In the genomic region with DNA sequence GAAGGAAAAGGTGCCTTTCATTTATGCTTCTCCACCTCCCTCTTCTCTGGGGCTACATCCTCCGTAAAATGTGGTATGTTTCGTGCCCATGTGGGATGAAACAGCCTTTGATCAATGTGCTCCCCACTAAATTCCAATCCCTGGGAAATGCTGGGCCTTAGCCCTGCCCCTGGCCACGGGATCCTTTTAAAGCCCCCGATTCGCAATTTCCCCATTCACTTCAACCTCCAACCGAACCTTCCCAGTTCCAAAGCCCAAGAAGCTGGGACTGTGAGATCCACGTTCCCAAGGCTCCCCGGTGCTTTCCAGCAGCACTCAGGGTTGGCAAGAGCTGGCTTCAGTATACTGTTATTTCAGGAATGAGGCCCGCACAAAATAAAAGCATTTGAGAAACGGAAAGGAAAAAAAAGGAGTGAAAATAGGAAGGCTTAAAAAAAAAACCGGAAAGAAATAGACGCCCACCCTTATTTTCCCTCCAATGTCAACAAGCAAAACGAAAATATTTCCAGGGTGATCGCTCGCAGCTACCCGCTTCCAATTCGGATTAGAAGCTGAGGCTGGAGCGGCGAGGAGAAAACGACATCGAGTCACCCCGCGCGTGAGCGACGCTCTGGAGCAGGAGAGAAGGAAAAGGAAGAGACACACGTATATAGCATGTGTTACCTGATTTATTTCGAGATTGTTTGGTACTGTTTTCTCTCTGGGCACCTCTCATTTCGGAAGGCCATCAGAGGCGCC, we compare ENCODE assay signal across 10 cellular contexts. TPM values are rescaled to one million over a fixed set of nuclear protein-coding genes. Genes with fewer than 3 reads are reported as not detected.
DNase-seq lines count a peak whose midpoint lies in the region; ATAC-seq lines count a peak whose summit lies in the region.
"Had no signal": no experiment of that assay in that cellular context is flagged by ENCODE, and none has a peak within 500 bp of the region (broad histone marks: within the 10 kb centered on the region; RNA-seq: fewer than 3 reads in every experiment).

No MANE protein-coding gene starts in this region.

- peaks cover 5% of the 10 kb centered on the region for H3K4me1 Mint-ChIP-seq in T-helper 2 cell treated with Interferon-gamma antibody and Interleukin-4, amounts not matched to agents 5 μg/mL and 100 μg/mL, for 36 hours (ENCODE audit: low read depth)
- peaks cover 19 to 23% of the 10 kb centered on the region in 2 donors for H3K4me1 Mint-ChIP-seq in stimulated activated naive B cell treated with anti-CD40 and anti-IgM and Interleukin-4, amounts not matched to agents 10 μg/mL and 1 μg/mL and 100 μg/mL, for 72 hours

- H3K27me3 Mint-ChIP-seq in T-helper 2 cell treated with Interferon-gamma antibody and Interleukin-4, amounts not matched to agents 5 μg/mL and 100 μg/mL, for 36 hours (ENCODE audit: low read depth): peaks cover 63% of the 10 kb centered on the region
- H3K27me3 Mint-ChIP-seq in stimulated activated naive B cell treated with anti-CD40 and anti-IgM and Interleukin-4, amounts not matched to agents 10 μg/mL and 1 μg/mL and 100 μg/mL, for 72 hours: peaks cover 72 to 78% of the 10 kb centered on the region in 2 donors

- peak overlapping the region; percentile 39 for H3K27ac Mint-ChIP-seq in T-helper 2 cell treated with Interferon-gamma antibody and Interleukin-4, amounts not matched to agents 5 μg/mL and 100 μg/mL, for 36 hours
- peak overlapping the region; percentile 93 for H3K27ac Mint-ChIP-seq in stimulated activated naive B cell treated with anti-CD40 and anti-IgM and Interleukin-4, amounts not matched to agents 10 μg/mL and 1 μg/mL and 100 μg/mL, for 72 hours

- H3K27me3 ChIP-seq in NT2/D1 (ENCODE audit: insufficient read depth, insufficient read length): peaks cover 88% of the 10 kb centered on the region

- H3K9ac ChIP-seq in NT2/D1 (ENCODE audit: insufficient read length, low read depth): no peak overlapping the region

- H3K36me3 Mint-ChIP-seq in T-helper 2 cell treated with Interferon-gamma antibody and Interleukin-4, amounts not matched to agents 5 μg/mL and 100 μg/mL, for 36 hours (ENCODE audit: low read depth): peaks cover 4% of the 10 kb centered on the region
- H3K36me3 Mint-ChIP-seq in stimulated activated naive B cell treated with anti-CD40 and anti-IgM and Interleukin-4, amounts not matched to agents 10 μg/mL and 1 μg/mL and 100 μg/mL, for 72 hours: peaks cover 10 to 22% of the 10 kb centered on the region in 2 donors

- DNase-seq in T-helper 2 cell treated with Interferon-gamma antibody and Interleukin-4, amounts not matched to agents 5 μg/mL and 100 μg/mL, for 36 hours (ENCODE audit: low spot score): no peak
- DNase-seq in T-helper 2 cell: no peak
- DNase-seq in NT2/D1 (ENCODE audit: low read depth, low spot score): no peak
- peak in 23 of 42 donors; percentile 35 to 72 (median 53) for DNase-seq in head of caudate nucleus
- DNase-seq in stimulated activated naive B cell treated with anti-CD40 and anti-IgM and Interleukin-4, amounts not matched to agents 10 μg/mL and 1 μg/mL and 100 μg/mL, for 72 hours: no peak
- DNase-seq in dermis blood vessel endothelial cell: no peak
- DNase-seq in stimulated activated CD4-positive, alpha-beta T cell treated with anti-CD3 and anti-CD28 coated beads, Interleukin-4, amount 100 ng/mL, for 24 hours: no peak
- no peak for DNase-seq in epidermal melanocyte (ENCODE audit: insufficient read length, low spot score)
- DNase-seq: AML-193 had no signal

- ATAC-seq in stimulated activated naive B cell treated with anti-CD40 and anti-IgM and Interleukin-4, amounts not matched to agents 10 μg/mL and 1 μg/mL and 100 μg/mL, for 72 hours (replicated peaks): no peak

- H3K4me1 ChIP-seq in NT2/D1 (ENCODE audit: insufficient read depth, insufficient read length): peaks cover 3% of the 10 kb centered on the region

- no peak overlapping the region for H3K4me3 Mint-ChIP-seq in T-helper 2 cell treated with Interferon-gamma antibody and Interleukin-4, amounts not matched to agents 5 μg/mL and 100 μg/mL, for 36 hours
- H3K4me3 Mint-ChIP-seq in stimulated activated naive B cell treated with anti-CD40 and anti-IgM and Interleukin-4, amounts not matched to agents 10 μg/mL and 1 μg/mL and 100 μg/mL, for 72 hours: peak overlapping the region in 1 of 2 donors; percentile 75

- intact Hi-C loops in head of caudate nucleus (cut with DNase I): no loop called here

- H3K9me3 Mint-ChIP-seq in T-helper 2 cell treated with Interferon-gamma antibody and Interleukin-4, amounts not matched to agents 5 μg/mL and 100 μg/mL, for 36 hours: peaks cover 6% of the 10 kb centered on the region
- peaks cover 8 to 12% of the 10 kb centered on the region in 2 donors for H3K9me3 Mint-ChIP-seq in stimulated activated naive B cell treated with anti-CD40 and anti-IgM and Interleukin-4, amounts not matched to agents 10 μg/mL and 1 μg/mL and 100 μg/mL, for 72 hours

- no peaks in the 10 kb centered on the region for H3K36me3 ChIP-seq in NT2/D1 (ENCODE audit: insufficient read depth, insufficient read length, low read length)

- no peaks in the 10 kb centered on the region for H3K9me3 ChIP-seq in NT2/D1 (ENCODE audit: insufficient read depth, low read length)

- peak overlapping the region; percentile 34 for H3K4me3 ChIP-seq in NT2/D1 (ENCODE audit: insufficient read length, low read depth)

RNA-seq across cellular contexts. Expression of gene FOXG1, which starts 1.2 kb away (rescaled TPM):
- not detected in 2 replicates for total RNA-seq in dermis blood vessel endothelial cell
- total RNA-seq: myocyte had no signal

Comparison
In these comparisons a context has a peak if more than half of its experiments do, and no peak if none do; other contexts are left out.
1. DNase-seq: peak in head of caudate nucleus (23 of 42); none in T-helper 2 cell treated with Interferon-gamma antibody and Interleukin-4, amounts not matched to agents 5 μg/mL and 100 μg/mL, for 36 hours (single experiment), T-helper 2 cell (0 of 5), NT2/D1 (single experiment), stimulated activated naive B cell treated with anti-CD40 and anti-IgM and Interleukin-4, amounts not matched to agents 10 μg/mL and 1 μg/mL and 100 μg/mL, for 72 hours (single experiment), dermis blood vessel endothelial cell (single experiment), stimulated activated CD4-positive, alpha-beta T cell treated with anti-CD3 and anti-CD28 coated beads, Interleukin-4, amount 100 ng/mL, for 24 hours (single experiment) and epidermal melanocyte (single experiment).